ENCODE assay signal across 8 cellular contexts in the genomic region with DNA sequence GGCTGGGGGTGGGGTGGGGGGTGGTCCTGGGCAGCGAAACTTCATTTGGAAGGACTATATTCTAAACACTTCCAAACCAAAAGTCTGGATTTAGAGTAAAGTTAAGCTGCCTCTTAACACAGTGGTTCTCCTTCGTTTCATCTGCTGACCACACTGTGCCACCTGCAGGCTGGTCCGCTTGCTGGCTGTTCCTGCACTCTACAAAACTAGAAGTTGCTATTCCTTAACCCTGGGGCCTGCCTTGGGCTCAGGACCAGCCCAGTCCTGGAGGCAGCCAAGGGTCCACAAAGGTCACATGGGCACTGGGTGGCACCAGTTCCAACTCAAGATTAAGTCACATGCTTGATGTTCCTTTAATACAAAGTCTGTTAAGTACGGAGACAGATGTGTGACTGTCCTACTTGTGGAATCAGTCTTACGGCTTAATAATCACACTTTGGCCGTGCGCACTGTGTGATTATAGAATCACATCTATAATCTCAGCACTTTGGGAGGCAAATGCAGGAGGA.
A peak's percentile ranks its signal among the peaks of the same experiment; 100 is the strongest.
DNase-seq lines count a peak whose midpoint lies in the region; ATAC-seq, FAIRE-seq and TF ChIP-seq lines count a peak whose summit lies in the region.

No MANE protein-coding gene starts in this region.

- CTCF ChIA-PET in HepG2 (lab: Yijun Ruan, JAX; ENCODE audit: low intra/inter-chr PET ratio, low total read pairs) = interaction anchor here (1.7 kb wide), 1 partner anchor 315 kb away, joined by 7 read pairs; no protein-coding TSS in a partner anchor

- no peak for TF ChIP-seq POLR2A in HepG2 (IDR thresholded peaks at IDR 0.05; ENCODE audit: insufficient read depth in 1 of 2, low read depth in 2 of 2, low read length in 2 of 2)
- TF ChIP-seq POLR2A in thyroid gland (IDR thresholded peaks at IDR 0.05) = no peak

- H3K27ac ChIP-seq in HepG2 (ENCODE audit: extremely low read length, insufficient read depth, low read length) (no peak overlapping the region), thyroid gland (no peak overlapping the region)

- no peak overlapping the region for H2AFZ ChIP-seq in HepG2 (ENCODE audit: low read length)

- no peaks in the 10 kb centered on the region for H3K9me3 ChIP-seq in HepG2 (ENCODE audit: low read length)
- H3K9me3 ChIP-seq in thyroid gland = no peaks in the 10 kb centered on the region

- no peaks in the 10 kb centered on the region for H3K9me3 Mint-ChIP-seq in activated CD4-positive, alpha-beta T cell treated with anti-CD3 and anti-CD28 coated beads, Interleukin-2, amount 10 ng/mL, durations not matched to agents 24 days and 14 days

- TF ChIP-seq CTCF in cardiac fibroblast (IDR thresholded peaks at IDR 0.05; ENCODE audit: low read depth, low read length) = peak; percentile 10
- peak; percentile 70 for TF ChIP-seq CTCF in HepG2 (CRISPR knock-in tag; IDR thresholded peaks at IDR 0.05)
- TF ChIP-seq CTCF in thyroid gland (IDR thresholded peaks at IDR 0.05) = peak in 5 of 6 experiments; percentile 49 to 59 (median 52)

- no peaks in the 10 kb centered on the region for H3K27me3 Mint-ChIP-seq in activated CD4-positive, alpha-beta T cell treated with anti-CD3 and anti-CD28 coated beads, Interleukin-2, amount 10 ng/mL, durations not matched to agents 24 days and 14 days

- H3K9ac ChIP-seq in HepG2 (ENCODE audit: insufficient read depth, low read depth, low read length) = no peak overlapping the region

- no TSS peak for BruUV-seq in HepG2 (replicated peaks; lab: Mats Ljungman, UMichigan)

- H3K4me3 Mint-ChIP-seq in activated CD4-positive, alpha-beta T cell treated with anti-CD3 and anti-CD28 coated beads, Interleukin-2, amount 10 ng/mL, durations not matched to agents 24 days and 14 days = no peak overlapping the region

- DNase-seq in activated CD4-positive, alpha-beta T cell treated with anti-CD3 and anti-CD28 coated beads, Interleukin-2, amount 10 ng/mL, durations not matched to agents 24 days and 14 days = peak; percentile 64
- no peak for DNase-seq in activated CD4-positive, alpha-beta T cell treated with anti-CD3 and anti-CD28 coated beads, Interleukin-2, amount 50 U/mL, for 4 hours
- peak; percentile 58 for DNase-seq in NCI-H2196 (lab: John Stamatoyannopoulos, UW; ENCODE audit: unreplicated experiment)
- DNase-seq in cardiac fibroblast (ENCODE audit: low read depth in 2 of 2) = peak; percentile 18 to 46
- DNase-seq in HepG2 (ENCODE audit: low spot score) = no peak
- DNase-seq in thyroid gland = peak; percentile 67
- DNase-seq in NCI-H2107 treated with DMSO at 0.1 percent for 48 hours (lab: John Stamatoyannopoulos, UW; ENCODE audit: unreplicated experiment) = no peak
- no peak for DNase-seq in SHP77 treated with DMSO at 0.1 percent for 48 hours (lab: John Stamatoyannopoulos, UW)

- TF ChIP-seq RAD21 in HepG2 (CRISPR knock-in tag; IDR thresholded peaks at IDR 0.05) = peak; percentile 56; the same call in 1 of the 2 replicates

- peaks cover 2% of the 10 kb centered on the region for H3K36me3 Mint-ChIP-seq in activated CD4-positive, alpha-beta T cell treated with anti-CD3 and anti-CD28 coated beads, Interleukin-2, amount 10 ng/mL, durations not matched to agents 24 days and 14 days (ENCODE audit: low read depth)

- intact Hi-C loops in activated CD4-positive, alpha-beta T cell treated with anti-CD3 and anti-CD28 coated beads, Interleukin-2, amount 10 ng/mL, durations not matched to agents 24 days and 14 days (cut with micrococcal nuclease) = loop anchor here (2.0 kb wide), 1 partner anchor 314 kb away; no protein-coding TSS in a partner anchor
- intact Hi-C loops in HepG2 (cut with micrococcal nuclease; ENCODE audit: unreplicated experiment) (loop anchor here (2.0 kb wide), 1 partner anchor 314 kb away; no protein-coding TSS in a partner anchor), thyroid gland (cut with DNase I) (loop anchor here (10.0 kb wide), 1 partner anchor 316 kb away; the partner anchor contains the start of gene LDLRAD4)

- H3K27ac Mint-ChIP-seq in activated CD4-positive, alpha-beta T cell treated with anti-CD3 and anti-CD28 coated beads, Interleukin-2, amount 10 ng/mL, durations not matched to agents 24 days and 14 days = no peak overlapping the region

- POLR2A ChIA-PET in HepG2 (lab: Yijun Ruan, JAX) = interaction anchor here (0.7 kb wide), 1 partner anchor 11 kb away, joined by 3 read pairs; no protein-coding TSS in a partner anchor

- peak; percentile 93 for ATAC-seq in HepG2

- H3K79me2 ChIP-seq in HepG2 (ENCODE audit: insufficient read depth, low read length) = no peaks in the 10 kb centered on the region

- H3K4me1 Mint-ChIP-seq in activated CD4-positive, alpha-beta T cell treated with anti-CD3 and anti-CD28 coated beads, Interleukin-2, amount 10 ng/mL, durations not matched to agents 24 days and 14 days = peaks cover 17% of the 10 kb centered on the region

- in situ Hi-C loops in HepG2 (cut with HindIII; ENCODE audit: extremely low pct_ligation_motif_present, low pct_unique_long_range_greater_than_20kb) = loop anchor here (10.0 kb wide), 1 partner anchor 306 kb away; no protein-coding TSS in a partner anchor

- no peaks in the 10 kb centered on the region for H3K36me3 ChIP-seq in HepG2 (replicated peaks in 1 of 2; ENCODE audit: control insufficient read depth in 1 of 2, insufficient read depth in 2 of 2, low read length in 2 of 2)
- no peaks in the 10 kb centered on the region for H3K36me3 ChIP-seq in thyroid gland

- 90% methylated on average over 7 of the region's 7 CpGs for WGBS in HepG2 (ENCODE audit: low lambda C conversion rate)
- WGBS in thyroid gland, 2 donors = 67 to 79% methylated on average over 7 of the region's 7 CpGs

- no peaks in the 10 kb centered on the region for H3K27me3 ChIP-seq in HepG2 (ENCODE audit: control insufficient read depth in 1 of 2, insufficient read depth in 2 of 2, low read length in 2 of 2)
- no peaks in the 10 kb centered on the region for H3K27me3 ChIP-seq in thyroid gland

- H4K20me1 ChIP-seq in HepG2 (ENCODE audit: insufficient read depth, low read length) = no peaks in the 10 kb centered on the region

- H3K4me3 ChIP-seq in cardiac fibroblast (replicated peaks in 1 of 2; ENCODE audit: low read depth in 2 of 2, low read length in 2 of 2) = no peak overlapping the region
- no peak overlapping the region for H3K4me3 ChIP-seq in HepG2 (replicated peaks in 1 of 3; ENCODE audit: insufficient read depth in 1 of 3, low read depth in 2 of 3, low read length in 3 of 3)
- no peak overlapping the region for H3K4me3 ChIP-seq in thyroid gland (replicated peaks in 1 of 3)

- peaks cover 32% of the 10 kb centered on the region for H3K4me1 ChIP-seq in HepG2 (ENCODE audit: insufficient read depth, low read length)
- H3K4me1 ChIP-seq in thyroid gland = peaks cover 0 to 6% of the 10 kb centered on the region in 2 donors

- TF ChIP-seq EP300 in HepG2 (IDR thresholded peaks at IDR 0.05; ENCODE audit: low read depth in 2 of 2, low read length in 2 of 2) (no peak), HepG2 (CRISPR knock-in tag; IDR thresholded peaks at IDR 0.05; ENCODE audit: borderline replicate concordance) (no peak)

- H3K4me2 ChIP-seq in HepG2 (ENCODE audit: low read depth, low read length) = no peak overlapping the region

- peak; percentile 39 for FAIRE-seq in HepG2 (lab: Jason Lieb, UNC)

TF ChIP-seq in HepG2, 621 proteins besides CTCF, POLR2A, EP300 and RAD21:
- TF ChIP-seq SMC3 (IDR thresholded peaks at IDR 0.05; ENCODE audit: low read length) = peak; percentile 65
- peak; percentile 83 for TF ChIP-seq STAG1 (CRISPR knock-in tag; IDR thresholded peaks at IDR 0.05)
- no peak for TF ChIP-seq FOXP1 (IDR thresholded peaks at IDR 0.05)
- no peak for TF ChIP-seq FOXP1 (CRISPR knock-in tag; IDR thresholded peaks at IDR 0.05)

Comparison
In these comparisons a context has a peak if more than half of its experiments do, and no peak if none do; other contexts are left out.
1. DNase-seq: peak in activated CD4-positive, alpha-beta T cell treated with anti-CD3 and anti-CD28 coated beads, Interleukin-2, amount 10 ng/mL, durations not matched to agents 24 days and 14 days (single experiment), NCI-H2196 (single experiment), cardiac fibroblast (2 of 2) and thyroid gland (2 of 2); none in activated CD4-positive, alpha-beta T cell treated with anti-CD3 and anti-CD28 coated beads, Interleukin-2, amount 50 U/mL, for 4 hours (0 of 2), HepG2 (single experiment), NCI-H2107 treated with DMSO at 0.1 percent for 48 hours (single experiment) and SHP77 treated with DMSO at 0.1 percent for 48 hours (single experiment).
2. CTCF ChIP-seq: peak in every context shown above with its lines; median percentile 70 in HepG2; 52 in thyroid gland; 10 in cardiac fibroblast.